ENCODE assay signal across 26 cellular contexts in genomic region chr17:16929281-16929680, GRCh38. TPM values are rescaled to one million over a fixed set of nuclear protein-coding genes. Genes with fewer than 3 reads are reported as not detected.
DNase-seq lines count a peak whose midpoint lies in the region; ATAC-seq and TF ChIP-seq lines count a peak whose summit lies in the region.
"Had no signal": no experiment of that assay in that cellular context is flagged by ENCODE, and none has a peak within 500 bp of the region (broad histone marks: within the 10 kb centered on the region; RNA-seq: fewer than 3 reads in every experiment).

No MANE protein-coding gene starts in this region.

- no peaks in the 10 kb centered on the region for H3K4me1 Mint-ChIP-seq in chondrocyte (ENCODE audit: low read depth)
- peaks cover 6 to 9% of the 10 kb centered on the region in 2 experiments; a peak in 2 of 4 replicates for H3K4me1 Mint-ChIP-seq in H9
- H3K4me1 Mint-ChIP-seq: brain had no signal

- H4K20me1 ChIP-seq in H9 (ENCODE audit: control insufficient read depth, insufficient read depth, insufficient read length), result no peaks in the 10 kb centered on the region

- no peaks in the 10 kb centered on the region for H3K79me2 ChIP-seq in H9 (ENCODE audit: insufficient read depth, low read length)

- H3K79me1 ChIP-seq in H9 (ENCODE audit: insufficient read depth, low read depth, low read length, poor library complexity, severe bottlenecking), result no peaks in the 10 kb centered on the region

- peaks cover 5% of the 10 kb centered on the region for H3K27me3 Mint-ChIP-seq in chondrocyte (ENCODE audit: low read depth)
- H3K27me3 Mint-ChIP-seq in H9 (ENCODE audit: low read depth), result peaks cover 1% of the 10 kb centered on the region; the same call in 1 of the 2 replicates
- H3K27me3 Mint-ChIP-seq: type B pancreatic cell had no signal

- H2BK12ac ChIP-seq in H9 (ENCODE audit: insufficient read length, low read depth, low read length), result no peak overlapping the region

- H3K4me2 ChIP-seq in H9 (ENCODE audit: insufficient read depth, insufficient read length, low read length), result no peak overlapping the region
- H3K4me2 ChIP-seq: A549 had no signal

- intact Hi-C loops in sigmoid colon (cut with DNase I), result no loop called here

- no peak overlapping the region for H3K27ac Mint-ChIP-seq in chondrocyte (ENCODE audit: unreplicated experiment)
- H3K27ac Mint-ChIP-seq in H9, result no peak overlapping the region; a peak in 1 of 7 replicates
- H3K27ac Mint-ChIP-seq: activated T-helper 2 cell treated with anti-CD3 and anti-CD28 coated beads, Interferon-gamma antibody, Interleukin-2, Interleukin-4, amounts not matched to agents 10 μg/mL and 5 μg/mL and 100 μg/mL, durations not matched to agents 14 hours and 24 hours and 36 hours; brain; type B pancreatic cell had no signal

- no peak overlapping the region for H2BK15ac ChIP-seq in H9 (ENCODE audit: low read depth, low read length)

- no peaks in the 10 kb centered on the region for H3K4me1 ChIP-seq in sigmoid colon
- no peaks in the 10 kb centered on the region for H3K4me1 ChIP-seq in H9 (ENCODE audit: insufficient read depth, low read length)
- H3K4me1 ChIP-seq: A549 had no signal

- H2AK5ac ChIP-seq in H9 (ENCODE audit: insufficient read length, low read length), result no peak overlapping the region

- no peak overlapping the region for H3T11ph ChIP-seq in H9 (ENCODE audit: low read length)

- H2BK20ac ChIP-seq in H9 (ENCODE audit: low read depth, low read length, poor library complexity, severe bottlenecking), result no peak overlapping the region

- WGBS in sigmoid colon, 2 donors, result 90 to 93% methylated on average over 8 of the region's 8 CpGs
- no CpG with 5 or more reads among the region's 8 CpGs for WGBS in H9 (ENCODE audit: extremely low coverage, insufficient read length, low lambda C conversion rate)

- no peak overlapping the region for H3K9ac ChIP-seq in H9 (ENCODE audit: extremely low read depth, insufficient read length, low read length)

- TF ChIP-seq EP300 in sigmoid colon (IDR thresholded peaks at IDR 0.05), result no peak

- H3K56ac ChIP-seq in H9 (ENCODE audit: insufficient read length, low read depth, low read length), result no peak overlapping the region

- no peaks in the 10 kb centered on the region for H3K23me2 ChIP-seq in H9 (ENCODE audit: insufficient read length, low read depth, low read length, poor library complexity, severe bottlenecking)

- no peak overlapping the region for H2BK5ac ChIP-seq in H9 (ENCODE audit: insufficient read length, low read length)

- no peaks in the 10 kb centered on the region for H3K36me3 Mint-ChIP-seq in chondrocyte (ENCODE audit: low read depth)
- no peaks in the 10 kb centered on the region for H3K36me3 Mint-ChIP-seq in H9 (ENCODE audit: insufficient read depth in 1 of 3, low read depth in 3 of 3)
- H3K36me3 Mint-ChIP-seq: brain, type B pancreatic cell had no signal

- H3K27ac ChIP-seq in sigmoid colon (no peak overlapping the region), H9 (ENCODE audit: insufficient read length, low read depth, low read length) (no peak overlapping the region)
- H3K27ac ChIP-seq: A549, C4-2B had no signal

- no peak overlapping the region for H3K23ac ChIP-seq in H9 (ENCODE audit: insufficient read length, low read depth, low read length)

- no peak overlapping the region for H3K18ac ChIP-seq in H9 (ENCODE audit: insufficient read length, low read depth, low read length)

- no peak for TF ChIP-seq POLR2A in sigmoid colon (IDR thresholded peaks at IDR 0.05)

- no peak overlapping the region for H4K5ac ChIP-seq in H9 (ENCODE audit: insufficient read length, low read depth, low read length)

- H3K4me3 Mint-ChIP-seq in chondrocyte (ENCODE audit: unreplicated experiment) (no peak overlapping the region), H9 (no peak overlapping the region)
- H3K4me3 Mint-ChIP-seq: brain, type B pancreatic cell had no signal

- H2BK120ac ChIP-seq in H9 (ENCODE audit: low read depth, low read length, poor library complexity, severe bottlenecking), result no peak overlapping the region

- H3K9me3 ChIP-seq in sigmoid colon (no peaks in the 10 kb centered on the region), H9 (ENCODE audit: control insufficient read depth, low read depth, low read length) (no peaks in the 10 kb centered on the region)
- H3K9me3 ChIP-seq: A549 had no signal

- no peak overlapping the region for H3K14ac ChIP-seq in H9 (ENCODE audit: insufficient read depth, low read length)

- no peak overlapping the region for H3K4ac ChIP-seq in H9 (ENCODE audit: low read depth, low read length)

- H3K36me3 ChIP-seq in sigmoid colon, result no peaks in the 10 kb centered on the region

- no peak for TF ChIP-seq CTCF in chondrocyte (IDR thresholded peaks at IDR 0.05)
- no peak for TF ChIP-seq CTCF in sigmoid colon (IDR thresholded peaks at IDR 0.05)
- TF ChIP-seq CTCF in H9 (conservative IDR thresholded peaks at IDR 0.05), result no peak

- H3K27me3 ChIP-seq in sigmoid colon (no peaks in the 10 kb centered on the region), H9 (ENCODE audit: insufficient read depth, low read length) (no peaks in the 10 kb centered on the region)

- no peak for ATAC-seq in esophagus mucosa
- ATAC-seq: A549 had no signal

- H3K4me3 ChIP-seq in sigmoid colon, result no peak overlapping the region
- H3K4me3 ChIP-seq: A549 had no signal

- no peak overlapping the region for H4K8ac ChIP-seq in H9 (replicated peaks; ENCODE audit: insufficient read length, low read depth, low read length)

- H4K91ac ChIP-seq in H9 (ENCODE audit: insufficient read length, low read depth, low read length), result no peak overlapping the region

- H2AFZ ChIP-seq in H9 (ENCODE audit: low read length), result no peak overlapping the region

- H3K9me3 Mint-ChIP-seq in chondrocyte (ENCODE audit: low read depth) (no peaks in the 10 kb centered on the region), H9 (peaks cover 0 to 2% of the 10 kb centered on the region in 2 experiments; a peak in 1 of 5 replicates)
- H3K9me3 Mint-ChIP-seq: activated T-helper 2 cell treated with anti-CD3 and anti-CD28 coated beads, Interferon-gamma antibody, Interleukin-2, Interleukin-4, amounts not matched to agents 10 μg/mL and 5 μg/mL and 100 μg/mL, durations not matched to agents 14 hours and 24 hours and 36 hours; type B pancreatic cell had no signal

- DNase-seq in activated effector memory CD4-positive, alpha-beta T cell treated with anti-CD3 and anti-CD28 coated beads, Interleukin-2, amount 50 U/mL, for 16 hours, result peak; percentile 36
- DNase-seq in activated effector memory CD4-positive, alpha-beta T cell treated with Interleukin-2 at 50 U/mL for 16 hours, result no peak
- DNase-seq in NCI-H2029 (lab: John Stamatoyannopoulos, UW), result peak; percentile 61
- DNase-seq in chondrocyte (ENCODE audit: low spot score), result peak; percentile 26
- peak; percentile 37 for DNase-seq in sigmoid colon
- no peak for DNase-seq in stimulated activated CD4-positive, alpha-beta T cell treated with anti-CD3 and anti-CD28 coated beads, Interleukin-15, amount 100 ng/mL, for 24 hours
- no peak for DNase-seq in H9
- DNase-seq: activated CD4-positive, alpha-beta T cell treated with anti-CD3 and anti-CD28 coated beads for 48 hours; KBM-7; NCI-H1436 treated with DMSO at 0.1 percent for 48 hours; NCI-H226; NK-92 treated with Interleukin-12 subunit alpha and Interleukin-12 subunit beta, amount 100 ng/mL, for 24 hours; SIG-M5; stimulated activated CD8-positive, alpha-beta memory T cell treated with anti-CD3 and anti-CD28 coated beads, Interleukin-4, amount 100 ng/mL, for 48 hours; T-helper 1 cell had no signal

RNA-seq across cellular contexts. Expression of gene TNFRSF13B, which starts 42.6 kb away (rescaled TPM):
- total RNA-seq in chondrocyte (not detected in 3 replicates), sigmoid colon (not detected), esophagus mucosa (0.28 TPM), H9 (2021) (0.11 and 0.28 TPM in 2 replicates)
- 10 to 100 TPM in 1 of 3 donors, not detected in 2; 15.2 TPM for polyA plus RNA-seq in sigmoid colon
- total RNA-seq: fibroblast of lung, glomerular endothelial cell, HT-29, kidney epithelial cell, osteocyte had no signal
- polyA plus RNA-seq: A549, fibroblast of lung had no signal

Comparison
In these comparisons a context has a peak if more than half of its experiments do, and no peak if none do; other contexts are left out.
1. DNase-seq: peak in activated effector memory CD4-positive, alpha-beta T cell treated with anti-CD3 and anti-CD28 coated beads, Interleukin-2, amount 50 U/mL, for 16 hours (single experiment), NCI-H2029 (single experiment), chondrocyte (single experiment) and sigmoid colon (single experiment); none in activated effector memory CD4-positive, alpha-beta T cell treated with Interleukin-2 at 50 U/mL for 16 hours (single experiment), stimulated activated CD4-positive, alpha-beta T cell treated with anti-CD3 and anti-CD28 coated beads, Interleukin-15, amount 100 ng/mL, for 24 hours (single experiment) and H9 (single experiment).